ENCODE assay signal across 12 cellular contexts in genomic region chr1:67393240-67393639, GRCh38. TPM values are rescaled to one million over a fixed set of nuclear protein-coding genes. Genes with fewer than 3 reads are reported as not detected.
DNase-seq lines count a peak whose midpoint lies in the region; ATAC-seq and TF ChIP-seq lines count a peak whose summit lies in the region.
"Had no signal": no experiment of that assay in that cellular context is flagged by ENCODE, and none has a peak within 500 bp of the region (broad histone marks: within the 10 kb centered on the region; RNA-seq: fewer than 3 reads in every experiment).

No MANE protein-coding gene starts in this region.

- H3K9ac ChIP-seq in colonic mucosa (ENCODE audit: low read depth in 2 of 2, low read length in 2 of 2), result no peak overlapping the region
- H3K9ac ChIP-seq in skeletal muscle tissue (ENCODE audit: low read depth in 1 of 3, low read length in 3 of 3), result peak overlapping the region in 2 of 3 donors; percentile 45 to 54
- H3K9ac ChIP-seq: BLaER1 treated with 17β-estradiol and CSF1 and Interleukin-3, amounts not matched to agents 10 nM and 100 nM had no signal

- ATAC-seq in left colon, result peak; percentile 92
- ATAC-seq in HG02610 (IDR thresholded peaks at IDR 0.05; ENCODE audit: unreplicated experiment), result no peak

- H3K27ac ChIP-seq in colonic mucosa, result no peak overlapping the region
- H3K27ac ChIP-seq in skeletal muscle tissue (ENCODE audit: low read depth, low read length), result peak overlapping the region; percentile 81
- H3K27ac ChIP-seq: BLaER1 treated with 17β-estradiol and CSF1 and Interleukin-3, amounts not matched to agents 10 nM and 100 nM had no signal

- H3K4me1 ChIP-seq in colonic mucosa (no peaks in the 10 kb centered on the region), skeletal muscle tissue (ENCODE audit: control insufficient read depth in 3 of 3, insufficient read depth in 3 of 3, low read length in 3 of 3) (peaks cover 15 to 34% (median 29%) of the 10 kb centered on the region in 3 donors)

- intact Hi-C loops in colonic mucosa (cut with DNase I) (no loop called here), left colon (cut with DNase I, micrococcal nuclease) (no loop called here)

- H3K27me3 ChIP-seq in colonic mucosa (no peaks in the 10 kb centered on the region), skeletal muscle tissue (ENCODE audit: control insufficient read depth in 3 of 3, insufficient read depth in 3 of 3, low read length in 3 of 3) (no peaks in the 10 kb centered on the region)
- H3K27me3 ChIP-seq: BLaER1 treated with 17β-estradiol and CSF1 and Interleukin-3, amounts not matched to agents 10 nM and 100 nM had no signal

- H3K4me3 ChIP-seq in colonic mucosa, result no peak overlapping the region
- H3K4me3 ChIP-seq in skeletal muscle tissue (ENCODE audit: low read length in 3 of 3), result peak overlapping the region in 2 of 3 donors; percentile 16 to 47
- H3K4me3 ChIP-seq: BLaER1 treated with 17β-estradiol and CSF1 and Interleukin-3, amounts not matched to agents 10 nM and 100 nM had no signal

- H3K9me3 ChIP-seq in colonic mucosa, result no peaks in the 10 kb centered on the region
- no peaks in the 10 kb centered on the region for H3K9me3 ChIP-seq in skeletal muscle tissue (ENCODE audit: control insufficient read depth in 3 of 3, low read length in 3 of 3)
- H3K9me3 ChIP-seq: BLaER1 treated with 17β-estradiol and CSF1 and Interleukin-3, amounts not matched to agents 10 nM and 100 nM had no signal

- H3K36me3 ChIP-seq in colonic mucosa (no peaks in the 10 kb centered on the region), skeletal muscle tissue (ENCODE audit: control insufficient read depth in 3 of 3, insufficient read depth in 3 of 3, low read length in 3 of 3) (peaks cover 6 to 15% (median 11%) of the 10 kb centered on the region in 3 donors)

- TF ChIP-seq CTCF in colonic mucosa (IDR thresholded peaks at IDR 0.05) (no peak), GM20000 (IDR thresholded peaks at IDR 0.05; ENCODE audit: extremely low read depth, missing control alignments) (no peak)

- DNase-seq in NCI-H2029 (lab: John Stamatoyannopoulos, UW) (peak; percentile 81), colonic mucosa (peak; percentile 49), left colon (peak; percentile 28 to 33), GM20000 (ENCODE audit: low spot score) (no peak), iPS-NIHi11 (ENCODE audit: low spot score) (no peak), EL (no peak)
- DNase-seq: activated CD4-positive, alpha-beta T cell treated with anti-CD3 and anti-CD28 coated beads, Interleukin-2, amount 10 ng/mL, durations not matched to agents 24 days and 14 days; SHP77; trophoblast cell had no signal

RNA-seq across cellular contexts. Expression of gene SERBP1, which starts 37.0 kb away (rescaled TPM):
- total RNA-seq in colonic mucosa (100 to 1,000 TPM; 152 to 260 TPM), left colon (100 to 1,000 TPM; 137 to 148 TPM), skeletal muscle tissue (187 TPM)

Comparison
In these comparisons a context has a peak if more than half of its experiments do, and no peak if none do; other contexts are left out.
1. DNase-seq: peak in NCI-H2029 (single experiment), colonic mucosa (single experiment) and left colon (2 of 2); none in GM20000 (single experiment), iPS-NIHi11 (single experiment) and EL (single experiment).
2. H3K9ac ChIP-seq: peak in skeletal muscle tissue (2 of 3); none in colonic mucosa (0 of 2).